ENCODE assay signal across 2 cellular contexts in genomic region chr1:230698130-230698529, GRCh38.
TF ChIP-seq lines count a peak whose summit lies in the region.

No MANE protein-coding gene starts in this region.

TF ChIP-seq in HEK293T, 16 proteins besides CTCF, POLR2A, EP300 and RAD21:
- TF ChIP-seq FOXM1 (IDR thresholded peaks at IDR 0.05; ENCODE audit: borderline replicate concordance) (no peak), HDGF (IDR thresholded peaks at IDR 0.05; ENCODE audit: borderline replicate concordance) (no peak), CTBP1 (IDR thresholded peaks at IDR 0.05; ENCODE audit: borderline replicate concordance) (no peak)

TF ChIP-seq in HepG2, 621 proteins besides CTCF, POLR2A, EP300 and RAD21:
- peak; percentile 45 for TF ChIP-seq STAG1 (CRISPR knock-in tag; IDR thresholded peaks at IDR 0.05)
- peak; percentile 43; the same call in 1 of the 2 replicates for TF ChIP-seq NFKB2 (CRISPR knock-in tag; IDR thresholded peaks at IDR 0.05; ENCODE audit: borderline replicate concordance)
- no peak for TF ChIP-seq ZNF414 (CRISPR knock-in tag; IDR thresholded peaks at IDR 0.05)
- no peak for TF ChIP-seq MED8 (CRISPR knock-in tag; IDR thresholded peaks at IDR 0.05; ENCODE audit: insufficient replicate concordance)
- no peak for TF ChIP-seq CREBL2 (CRISPR knock-in tag; IDR thresholded peaks at IDR 0.05; ENCODE audit: borderline replicate concordance)
- TF ChIP-seq ZBTB40 (IDR thresholded peaks at IDR 0.05) = no peak
- TF ChIP-seq ZBTB40 (CRISPR knock-in tag; IDR thresholded peaks at IDR 0.05) = no peak
- no peak for TF ChIP-seq POLR2G (IDR thresholded peaks at IDR 0.05; ENCODE audit: low read depth, low read length)
